Comparison of ENCODE assay signal across 8 cellular contexts in the genomic region with DNA sequence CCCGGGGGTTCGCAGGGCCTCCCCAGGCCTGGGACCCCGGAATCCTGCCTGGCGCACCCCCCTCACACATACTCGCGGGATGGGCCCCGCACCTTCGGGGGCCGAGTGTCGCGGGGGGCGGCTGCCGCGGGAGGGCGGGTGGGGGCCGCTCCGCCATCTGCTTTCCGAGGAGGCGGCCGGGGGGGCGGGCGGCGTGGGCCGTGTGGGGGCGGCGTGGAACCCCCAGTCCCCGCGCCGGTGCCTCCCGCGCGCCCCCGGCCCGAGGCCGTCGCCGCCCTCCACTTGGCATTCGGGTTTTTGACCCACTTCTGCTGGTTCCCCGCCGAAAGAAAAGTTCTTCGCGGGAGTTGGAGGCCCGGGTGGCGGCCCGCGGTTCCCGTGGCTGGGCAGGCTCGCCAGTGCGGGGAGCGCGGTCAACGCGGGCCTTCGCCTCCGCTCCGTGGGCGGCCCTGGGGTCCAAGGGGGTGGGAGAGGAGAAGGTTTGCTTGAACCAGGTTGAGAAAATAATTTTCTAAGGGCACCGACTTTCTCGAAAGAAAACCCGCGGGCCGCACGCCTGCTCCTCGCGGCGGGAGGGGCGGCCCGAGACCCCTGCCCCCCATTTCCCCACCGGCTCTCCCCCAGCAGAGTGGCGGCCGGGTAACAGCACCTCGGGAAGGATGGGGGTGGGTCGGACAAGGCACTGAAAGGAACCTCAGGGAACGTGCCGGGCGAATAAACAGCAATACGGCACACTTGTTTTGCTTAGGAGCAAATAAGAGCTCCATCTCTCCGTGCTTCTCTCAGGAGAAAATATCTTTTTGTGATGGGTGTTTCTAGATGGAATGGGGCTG. TPM values are rescaled to one million over a fixed set of nuclear protein-coding genes. Genes with fewer than 3 reads are reported as not detected.
DNase-seq lines count a peak whose midpoint lies in the region; ATAC-seq and TF ChIP-seq lines count a peak whose summit lies in the region.

No MANE protein-coding gene starts in this region.

- no peak for TF ChIP-seq POLR2A in ovary (IDR thresholded peaks at IDR 0.05)

- H3K36me3 ChIP-seq in DND-41 (ENCODE audit: insufficient read depth, low read length) (peaks cover 36% of the 10 kb centered on the region), RWPE2 (ENCODE audit: low read depth) (peaks cover 24% of the 10 kb centered on the region), ovary (no peaks in the 10 kb centered on the region)

- peaks cover 61% of the 10 kb centered on the region for H3K79me2 ChIP-seq in DND-41 (ENCODE audit: insufficient read depth, low read length)

- H4K20me1 ChIP-seq in DND-41 (ENCODE audit: insufficient read depth, low read length): peaks cover 44% of the 10 kb centered on the region

- H3K27me3 ChIP-seq in DND-41 (ENCODE audit: insufficient read depth, low read length, poor library complexity): no peaks in the 10 kb centered on the region
- H3K27me3 ChIP-seq in RWPE2 (ENCODE audit: insufficient read depth, poor library complexity, severe bottlenecking): no peaks in the 10 kb centered on the region
- H3K27me3 ChIP-seq in ovary: no peaks in the 10 kb centered on the region

- WGBS in ovary, 3 donors: 1 to 2% (median 1%) methylated on average over 52 to 78 of the region's 78 CpGs

- peak overlapping the region; percentile 57 for H3K4me2 ChIP-seq in DND-41 (ENCODE audit: insufficient read depth, low read length)

- H3K4me1 ChIP-seq in DND-41 (ENCODE audit: insufficient read depth, low read length) (peaks cover 28% of the 10 kb centered on the region), RWPE2 (ENCODE audit: insufficient read depth, poor library complexity, severe bottlenecking) (peaks cover 2% of the 10 kb centered on the region), ovary (ENCODE audit: insufficient read depth) (peaks cover 4% of the 10 kb centered on the region)

- ATAC-seq in DND-41 (ENCODE audit: insufficient read depth, low read depth) (no peak), RWPE2 (ENCODE audit: low read depth) (no peak), HG03139 (IDR thresholded peaks at IDR 0.05; ENCODE audit: unreplicated experiment) (no peak), HG02798 (IDR thresholded peaks at IDR 0.05; ENCODE audit: poor library complexity, unreplicated experiment) (no peak)

- DNase-seq in DND-41: no peak
- no peak for DNase-seq in RWPE2 (ENCODE audit: low spot score)
- no peak for DNase-seq in epithelial cell of prostate (ENCODE audit: low read depth, low spot score)
- DNase-seq in ovary: peak in 3 of 5 donors; percentile 54 to 67 (median 67)
- DNase-seq in NCI-H128 (lab: John Stamatoyannopoulos, UW; ENCODE audit: unreplicated experiment): no peak
- DNase-seq in NCI-H345 (lab: John Stamatoyannopoulos, UW): no peak

- H3K27ac ChIP-seq in DND-41 (ENCODE audit: low read length) (no peak overlapping the region), RWPE2 (ENCODE audit: poor library complexity, severe bottlenecking) (peak overlapping the region; percentile 71), epithelial cell of prostate (peak overlapping the region; percentile 87), ovary (peak overlapping the region; percentile 85 to 88)

- TF ChIP-seq CTCF in DND-41 (IDR thresholded peaks at IDR 0.05; ENCODE audit: borderline replicate concordance, extremely low read depth, low read length, poor library complexity, severe bottlenecking) (no peak), RWPE2 (IDR thresholded peaks at IDR 0.05; ENCODE audit: poor library complexity, severe bottlenecking) (no peak), ovary (IDR thresholded peaks at IDR 0.05) (no peak)

- H3K9me3 ChIP-seq in DND-41 (ENCODE audit: insufficient read depth, low read length, severe bottlenecking) (no peaks in the 10 kb centered on the region), RWPE2 (ENCODE audit: severe bottlenecking) (no peaks in the 10 kb centered on the region), ovary (no peaks in the 10 kb centered on the region)

- H3K4me3 ChIP-seq in DND-41 (ENCODE audit: low read depth in 1 of 2, low read length in 2 of 2) (peak overlapping the region; percentile 78 to 88; a peak in 3 of 4 replicates), RWPE2 (ENCODE audit: severe bottlenecking) (peak overlapping the region; percentile 57), ovary (peak overlapping the region; percentile 99)

- peak overlapping the region; percentile 42; the same call in 1 of the 2 replicates for H3K9ac ChIP-seq in DND-41 (ENCODE audit: low read depth, low read length)

- no peak overlapping the region for H2AFZ ChIP-seq in DND-41 (ENCODE audit: low read depth, low read length)

- no peak for TF ChIP-seq EP300 in ovary (IDR thresholded peaks at IDR 0.05)

- intact Hi-C loops in ovary (cut with DNase I): no loop called here

RNA-seq across cellular contexts. Expression of a gene that starts 1.6 kb away (rescaled TPM):
- 10 to 100 TPM; 11.0 to 32.4 (median 16.5) TPM for total RNA-seq in ovary
- polyA plus RNA-seq in ovary: 10 to 100 TPM; 13.5 to 14.6 TPM

RNA-seq across cellular contexts. Expression of a gene that starts 9.5 kb away (rescaled TPM):
- total RNA-seq in ovary: 10 to 100 TPM; 15.7 to 24.6 (median 18.8) TPM
- polyA plus RNA-seq in ovary: 10 to 100 TPM in 1 of 2 donors, 1 to 10 TPM in 1; 5.6 to 33.6 TPM

RNA-seq across cellular contexts. Expression of a gene that starts 12.5 kb away (rescaled TPM):
- total RNA-seq in ovary: 10 to 100 TPM; 24.1 to 39.6 (median 34.4) TPM
- 10 to 100 TPM; 14.4 to 40.4 TPM for polyA plus RNA-seq in ovary

RNA-seq across cellular contexts. Expression of a gene that starts 35.4 kb away (rescaled TPM):
- total RNA-seq in ovary: 10 to 100 TPM; 20.4 to 42.5 (median 33.7) TPM
- 10 to 100 TPM in 1 of 2 donors, 1 to 10 TPM in 1; 8.0 to 37.7 TPM for polyA plus RNA-seq in ovary

Comparison
In these comparisons a context has a peak if more than half of its experiments do, and no peak if none do; other contexts are left out.
1. DNase-seq: peak in ovary (3 of 5); none in DND-41 (single experiment), RWPE2 (single experiment), epithelial cell of prostate (single experiment), NCI-H128 (single experiment) and NCI-H345 (single experiment).
2. Peak in every context shown above with its lines, with median percentiles within 50 percentile points of each other: H3K4me3 ChIP-seq.